ENCODE assay signal across 24 cellular contexts in the genomic region with DNA sequence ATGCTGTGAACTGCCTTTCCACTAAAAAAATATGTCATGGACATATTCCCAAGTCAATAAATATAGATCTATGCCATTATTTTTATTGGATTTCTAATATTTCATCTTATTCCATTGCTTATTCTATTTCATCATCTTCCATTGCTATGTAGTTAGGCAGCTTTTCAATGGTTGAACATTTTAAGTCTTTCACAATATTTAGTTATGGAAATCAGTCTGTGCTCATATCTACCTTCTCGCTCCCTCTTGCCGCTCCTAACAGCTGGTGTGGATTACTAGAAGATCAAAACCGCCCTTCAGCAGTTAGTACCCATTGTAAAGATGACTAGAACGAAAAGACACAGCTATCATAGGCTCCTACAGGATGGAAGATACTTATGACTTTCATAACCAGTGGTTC.
DNase-seq lines count a peak whose midpoint lies in the region; ATAC-seq and TF ChIP-seq lines count a peak whose summit lies in the region.
"Had no signal": no experiment of that assay in that cellular context is flagged by ENCODE, and none has a peak within 500 bp of the region (broad histone marks: within the 10 kb centered on the region; RNA-seq: fewer than 3 reads in every experiment).

No MANE protein-coding gene starts in this region.

- H3K23ac ChIP-seq in IMR-90 (ENCODE audit: low read depth, low read length): no peak overlapping the region

- CTCF ChIA-PET in IMR-90 (lab: Yijun Ruan, JAX): no interaction called here

- no peaks in the 10 kb centered on the region for H3K79me1 ChIP-seq in IMR-90 (ENCODE audit: low read depth in 1 of 2, low read length in 2 of 2)

- dilution Hi-C loops in IMR-90 (cut with HindIII; ENCODE audit: low sequenced_read_pairs, unreplicated experiment): no loop called here

- no peak overlapping the region for H2AK9ac ChIP-seq in IMR-90 (replicated peaks; ENCODE audit: low read depth, low read length, poor library complexity)

- H3K9me1 ChIP-seq in IMR-90 (ENCODE audit: insufficient read depth, low read length): no peaks in the 10 kb centered on the region

- no peak overlapping the region for H2BK120ac ChIP-seq in IMR-90 (ENCODE audit: low read depth, low read length)

- in situ Hi-C loops in IMR-90 (cut with MboI; ENCODE audit: low sequenced_read_pairs): no loop called here

- H3K27me3 ChIP-seq in IMR-90 (ENCODE audit: control insufficient read depth, insufficient read depth, low read length): no peaks in the 10 kb centered on the region
- H3K27me3 ChIP-seq in liver (ENCODE audit: control insufficient read depth in 4 of 4, insufficient read depth in 4 of 4, low read length in 3 of 4): no peaks in the 10 kb centered on the region
- H3K27me3 ChIP-seq: BE2C, BLaER1 had no signal

- TF ChIP-seq RAD21 in IMR-90 (IDR thresholded peaks at IDR 0.05; ENCODE audit: low read length) (no peak), liver (IDR thresholded peaks at IDR 0.05) (no peak)

- no peak overlapping the region for H2AFZ ChIP-seq in IMR-90 (replicated peaks; ENCODE audit: low read length, poor library complexity)

- H4K20me1 ChIP-seq in IMR-90 (ENCODE audit: insufficient read depth, low read length): no peaks in the 10 kb centered on the region
- H4K20me1 ChIP-seq: BLaER1 had no signal

- no peak overlapping the region for H3K18ac ChIP-seq in IMR-90 (ENCODE audit: low read depth, low read length)

- no peak overlapping the region for H3K4ac ChIP-seq in IMR-90 (ENCODE audit: low read depth, low read length)

- H4K8ac ChIP-seq in IMR-90 (ENCODE audit: low read depth in 2 of 2, low read length in 2 of 2): no peak overlapping the region

- H3K36me3 ChIP-seq in IMR-90 (ENCODE audit: control insufficient read depth, insufficient read depth, low read length) (no peaks in the 10 kb centered on the region), liver (ENCODE audit: control insufficient read depth in 4 of 4, insufficient read depth in 3 of 4, low read depth in 1 of 4, low read length in 3 of 4) (no peaks in the 10 kb centered on the region)
- H3K36me3 ChIP-seq: BE2C, BLaER1 had no signal

- H3K14ac ChIP-seq in IMR-90 (replicated peaks; ENCODE audit: low read depth, low read length): no peak overlapping the region

- H2AK5ac ChIP-seq in IMR-90 (ENCODE audit: low read depth, low read length): no peak overlapping the region

- WGBS in IMR-90 (ENCODE audit: extremely low coverage in 2 of 2, insufficient read length in 1 of 2), 2 experiments: no CpG with 5 or more reads among the region's 4 CpGs
- WGBS in liver: 49% methylated on average over 4 of the region's 4 CpGs

- no peak overlapping the region for H2BK5ac ChIP-seq in IMR-90 (ENCODE audit: low read depth, low read length, poor library complexity, severe bottlenecking)

- no peak overlapping the region for H3K27ac ChIP-seq in IMR-90 (ENCODE audit: insufficient read depth, low read length)
- no peak overlapping the region for H3K27ac ChIP-seq in liver (ENCODE audit: low read depth in 1 of 2, low read length in 2 of 2)
- H3K27ac ChIP-seq: BLaER1 had no signal

- no TSS peak for BruUV-seq in IMR-90 (replicated peaks; lab: Mats Ljungman, UMichigan)

- H3K4me2 ChIP-seq in IMR-90 (ENCODE audit: low read depth, low read length): no peak overlapping the region
- H3K4me2 ChIP-seq: BLaER1 had no signal

- no peaks in the 10 kb centered on the region for H3K4me1 ChIP-seq in IMR-90 (ENCODE audit: control insufficient read depth, insufficient read depth, low read length)
- H3K4me1 ChIP-seq in liver (ENCODE audit: control insufficient read depth in 4 of 4, insufficient read depth in 4 of 4, low read length in 3 of 4): peaks cover 0 to 10% (median 0%) of the 10 kb centered on the region in 4 donors
- H3K4me1 ChIP-seq: BE2C, BLaER1 had no signal

- H3K56ac ChIP-seq in IMR-90 (ENCODE audit: extremely low read depth, insufficient read depth, low read length): no peak overlapping the region

- no peak overlapping the region for H2BK20ac ChIP-seq in IMR-90 (ENCODE audit: low read depth, low read length)

- no peak for TF ChIP-seq CTCF in IMR-90 (conservative IDR thresholded peaks at IDR 0.05; ENCODE audit: low read depth, low read length)
- TF ChIP-seq CTCF in liver (IDR thresholded peaks at IDR 0.05; ENCODE audit: low read depth, low read length, missing input control): no peak

- DNase-seq in IMR-90 (no peak), NCI-H526 (lab: John Stamatoyannopoulos, UW) (peak; percentile 6 to 28), left lobe of liver (ENCODE audit: low spot score) (no peak), T1000 (lab: John Stamatoyannopoulos, UW) (no peak), superior temporal gyrus (ENCODE audit: extremely low spot score) (no peak), NCI-H2171 treated with DMSO at 0.1 percent for 48 hours (lab: John Stamatoyannopoulos, UW) (no peak)
- DNase-seq: 8988T; ACHN; BE2C; C1 segment of cervical spinal cord; CD4-positive, alpha-beta memory T cell; CD4-positive, CD25-positive, alpha-beta regulatory T cell; CD8-positive, alpha-beta memory T cell; COR-L47; DMS 273 treated with DMSO at 0.1 percent for 48 hours; DMS153; DMS53; DMS79; DND-41; EL; GDM1 had no signal

- TF ChIP-seq POLR2A in IMR-90 (IDR thresholded peaks at IDR 0.05; ENCODE audit: low read depth, low read length): no peak

- no peak overlapping the region for H4K5ac ChIP-seq in IMR-90 (ENCODE audit: low read depth, low read length)

- POLR2A ChIA-PET in IMR-90 (lab: Charles Lee; ENCODE audit: unreplicated experiment): no interaction called here

- H3K4me3 ChIP-seq in IMR-90 (ENCODE audit: insufficient read depth, low read depth, low read length) (no peak overlapping the region), liver (ENCODE audit: low read depth in 1 of 3, low read length in 3 of 3) (no peak overlapping the region)
- H3K4me3 ChIP-seq: BLaER1, GM12878 had no signal

- ATAC-seq in IMR-90 (ENCODE audit: low read depth) (no peak), left lobe of liver (peak; percentile 61)
- ATAC-seq: GM12878 had no signal

- no peak overlapping the region for H3K9ac ChIP-seq in IMR-90 (ENCODE audit: low read depth, low read length)
- no peak overlapping the region for H3K9ac ChIP-seq in liver (ENCODE audit: low read depth in 1 of 2, low read length in 2 of 2)
- H3K9ac ChIP-seq: BLaER1 had no signal

- H2BK15ac ChIP-seq in IMR-90 (ENCODE audit: low read depth, low read length): no peak overlapping the region

- H3K9me3 ChIP-seq in IMR-90 (ENCODE audit: control insufficient read depth, insufficient read depth, low read length) (0 out of 2 replicates have a peak, but pooled peaks cover 2% of the 10 kb centered on the region), liver (ENCODE audit: control insufficient read depth in 4 of 4, low read length in 3 of 4) (no peaks in the 10 kb centered on the region)
- H3K9me3 ChIP-seq: BE2C, BLaER1 had no signal

- no peak overlapping the region for H4K91ac ChIP-seq in IMR-90 (ENCODE audit: insufficient read depth, low read depth, low read length)

- intact Hi-C loops in IMR-90 (cut with micrococcal nuclease): no loop called here

TF ChIP-seq in IMR-90, 13 proteins besides CTCF, POLR2A, EP300 and RAD21:
- TF ChIP-seq CEBPB (IDR thresholded peaks at IDR 0.05; ENCODE audit: low read depth, low read length): 0 out of 2 replicates have a peak, but pooled peaks have one; percentile 1
- no peak for TF ChIP-seq NFE2L2 (IDR thresholded peaks at IDR 0.05; ENCODE audit: low read depth, low read length)

TF ChIP-seq in liver, 16 proteins besides CTCF, POLR2A, EP300 and RAD21:
- TF ChIP-seq, protein P1, sequence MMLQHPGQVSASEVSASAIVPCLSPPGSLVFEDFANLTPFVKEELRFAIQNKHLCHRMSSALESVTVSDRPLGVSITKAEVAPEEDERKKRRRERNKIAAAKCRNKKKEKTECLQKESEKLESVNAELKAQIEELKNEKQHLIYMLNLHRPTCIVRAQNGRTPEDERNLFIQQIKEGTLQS (IDR thresholded peaks at IDR 0.05): no peak
- no peak for TF ChIP-seq FOXA1 (IDR thresholded peaks at IDR 0.05)
- no peak for TF ChIP-seq HNF4G (IDR thresholded peaks at IDR 0.05)
- TF ChIP-seq EGR1 (IDR thresholded peaks at IDR 0.05; ENCODE audit: low read depth in 2 of 2): no peak
- TF ChIP-seq YY1 (IDR thresholded peaks at IDR 0.05): peak; percentile 14
- TF ChIP-seq, protein P2, sequence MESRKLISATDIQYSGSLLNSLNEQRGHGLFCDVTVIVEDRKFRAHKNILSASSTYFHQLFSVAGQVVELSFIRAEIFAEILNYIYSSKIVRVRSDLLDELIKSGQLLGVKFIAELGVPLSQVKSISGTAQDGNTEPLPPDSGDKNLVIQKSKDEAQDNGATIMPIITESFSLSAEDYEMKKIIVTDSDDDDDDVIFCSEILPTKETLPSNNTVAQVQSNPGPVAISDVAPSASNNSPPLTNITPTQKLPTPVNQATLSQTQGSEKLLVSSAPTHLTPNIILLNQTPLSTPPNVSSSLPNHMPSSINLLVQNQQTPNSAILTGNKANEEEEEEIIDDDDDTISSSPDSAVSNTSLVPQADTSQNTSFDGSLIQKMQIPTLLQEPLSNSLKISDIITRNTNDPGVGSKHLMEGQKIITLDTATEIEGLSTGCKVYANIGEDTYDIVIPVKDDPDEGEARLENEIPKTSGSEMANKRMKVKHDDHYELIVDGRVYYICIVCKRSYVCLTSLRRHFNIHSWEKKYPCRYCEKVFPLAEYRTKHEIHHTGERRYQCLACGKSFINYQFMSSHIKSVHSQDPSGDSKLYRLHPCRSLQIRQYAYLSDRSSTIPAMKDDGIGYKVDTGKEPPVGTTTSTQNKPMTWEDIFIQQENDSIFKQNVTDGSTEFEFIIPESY (IDR thresholded peaks at IDR 0.05): no peak
- TF ChIP-seq HNF4A (conservative IDR thresholded peaks at IDR 0.05): peak; percentile 10 to 17
- TF ChIP-seq, protein P3, sequence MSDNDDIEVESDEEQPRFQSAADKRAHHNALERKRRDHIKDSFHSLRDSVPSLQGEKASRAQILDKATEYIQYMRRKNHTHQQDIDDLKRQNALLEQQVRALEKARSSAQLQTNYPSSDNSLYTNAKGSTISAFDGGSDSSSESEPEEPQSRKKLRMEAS (IDR thresholded peaks at IDR 0.05): no peak
- no peak for TF ChIP-seq GABPA (IDR thresholded peaks at IDR 0.05 in 1 of 2, conservative IDR thresholded peaks at IDR 0.05 in 1 of 2)

Comparison
In these comparisons a context has a peak if more than half of its experiments do, and no peak if none do; other contexts are left out.
1. DNase-seq: peak in NCI-H526 (2 of 2); none in IMR-90 (single experiment), left lobe of liver (single experiment), T1000 (single experiment), superior temporal gyrus (single experiment) and NCI-H2171 treated with DMSO at 0.1 percent for 48 hours (single experiment).